17 cellular contexts compared by ENCODE assay signal in the genomic region with DNA sequence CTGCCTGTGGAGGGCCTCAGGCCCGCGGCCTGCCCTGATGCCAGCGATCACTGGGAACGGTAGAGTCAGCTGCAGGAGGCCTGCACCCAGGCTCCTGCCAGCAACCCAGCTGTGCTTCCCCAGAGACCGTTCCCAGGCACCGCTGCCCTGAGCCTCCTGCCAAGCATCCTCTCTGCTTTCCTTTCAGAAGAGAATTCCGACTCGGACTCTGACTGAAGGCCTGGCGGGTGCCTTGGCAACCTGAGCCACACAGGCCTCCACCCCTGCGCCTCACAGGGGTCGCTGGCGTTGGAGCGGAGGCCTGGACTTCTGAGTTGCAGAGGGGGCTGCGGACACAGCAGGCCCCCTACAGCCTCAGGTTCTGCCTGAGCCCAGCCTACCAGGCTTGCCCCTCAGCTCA.
A peak's percentile ranks its signal among the peaks of the same experiment; 100 is the strongest.
DNase-seq lines count a peak whose midpoint lies in the region; TF ChIP-seq lines count a peak whose summit lies in the region.
"Had no signal": no experiment of that assay in that cellular context is flagged by ENCODE, and none has a peak within 500 bp of the region (broad histone marks: within the 10 kb centered on the region; RNA-seq: fewer than 3 reads in every experiment).

No MANE protein-coding gene starts in this region.

- H3K36me3 ChIP-seq in HEK293 (ENCODE audit: control insufficient read depth in 2 of 2, insufficient read depth in 1 of 2, low read length in 2 of 2) = peaks cover 5 to 77% of the 10 kb centered on the region in 2 experiments; a peak in 2 of 3 replicates

- DNase-seq in caudate nucleus (lab: John Stamatoyannopoulos, UW) (peak in 23 of 61 donors; percentile 7 to 60 (median 23)), midbrain (lab: John Stamatoyannopoulos, UW) (peak; percentile 68), substantia nigra (lab: John Stamatoyannopoulos, UW) (peak in 33 of 49 donors; percentile 9 to 81 (median 44)), cerebellar cortex (ENCODE audit: low spot score) (no peak), NCI-H1436 (lab: John Stamatoyannopoulos, UW) (no peak), NCI-H146 treated with DMSO at 0.1 percent for 48 hours (lab: John Stamatoyannopoulos, UW; ENCODE audit: unreplicated experiment) (no peak)
- DNase-seq: GOT3, KG1, NCI-H1417, NCI-H2029 treated with DMSO at 0.1 percent for 48 hours, NCI-H2171, NCI-H69, OCI-M1, SHP77 had no signal

- H3K4me3 ChIP-seq in HEK293 (ENCODE audit: low read depth, low read length) = no peak overlapping the region
- H3K4me3 ChIP-seq: SK-N-MC had no signal

- POLR2A ChIA-PET in HEK293 (lab: Yijun Ruan, JAX) = no interaction called here

- H3K27ac ChIP-seq in HEK293 (ENCODE audit: extremely low read depth, low read depth, low read length) = no peak overlapping the region
- H3K27ac ChIP-seq in caudate nucleus (ENCODE audit: low read depth, low read length) = peak overlapping the region; percentile 52
- peak overlapping the region; percentile 7 for H3K27ac ChIP-seq in substantia nigra (ENCODE audit: low read depth, low read length, poor library complexity, severe bottlenecking)
- H3K27ac ChIP-seq: C4-2B, SK-N-MC had no signal

- CTCF ChIA-PET in HEK293 (lab: Yijun Ruan, JAX) = interaction anchor here (0.6 to 1.0 kb wide), 2 partner anchors 41 to 206 kb away, joined by 3 read pairs; no protein-coding TSS in a partner anchor

- H3K4me1 ChIP-seq in HEK293 (ENCODE audit: control insufficient read depth, insufficient read depth, low read length) = no peaks in the 10 kb centered on the region; the same call in 1 of the 2 replicates

- TF ChIP-seq CTCF in HEK293 (tag by site-specific recombination; IDR thresholded peaks at IDR 0.05) = no peak

- H3K9me3 ChIP-seq in HEK293 (ENCODE audit: control insufficient read depth, insufficient read depth, low read depth, low read length) = no peaks in the 10 kb centered on the region

TF ChIP-seq in HEK293, 187 proteins besides CTCF, POLR2A, EP300 and RAD21:
- no peak for TF ChIP-seq ZNF837 (tag by site-specific recombination; IDR thresholded peaks at IDR 0.05)
- TF ChIP-seq ZNF600 (tag by site-specific recombination; IDR thresholded peaks at IDR 0.05) = 0 out of 2 replicates have a peak, but pooled peaks have one; percentile 14
- peak; percentile 42 for TF ChIP-seq ZIC2 (tag by site-specific recombination; IDR thresholded peaks at IDR 0.05)

Comparison
In these comparisons a context has a peak if more than half of its experiments do, and no peak if none do; other contexts are left out.
1. DNase-seq: peak in midbrain (single experiment) and substantia nigra (33 of 49); none in cerebellar cortex (single experiment), NCI-H1436 (single experiment) and NCI-H146 treated with DMSO at 0.1 percent for 48 hours (single experiment).